Comparison of ENCODE assay signal across 22 cellular contexts in genomic region chr3:10510086-10510742, GRCh38. TPM values are rescaled to one million over a fixed set of nuclear protein-coding genes. Genes with fewer than 3 reads are reported as not detected.
"Had no signal": no experiment of that assay in that cellular context is flagged by ENCODE, and none has a peak within 500 bp of the region (broad histone marks: within the 10 kb centered on the region; RNA-seq: fewer than 3 reads in every experiment).

No MANE protein-coding gene starts in this region.

- H3K36me3 ChIP-seq: MG63 had no signal

- ATAC-seq: T-cell had no signal

- H3K9me2 ChIP-seq: SK-N-SH had no signal

- H3K9me3 Mint-ChIP-seq: T-cell had no signal

- H3K4me3 ChIP-seq: MG63 had no signal

- H3K9ac ChIP-seq: SK-N-SH had no signal

- H3K4me3 Mint-ChIP-seq: T-cell had no signal

- DNase-seq: Karpas-422, KG1, MG63, NCI-H1092, NCI-H1105 treated with DMSO at 0.1 percent for 48 hours, NCI-H1417 treated with DMSO at 0.1 percent for 48 hours, NCI-H146, NCI-H1694 treated with DMSO at 0.1 percent for 48 hours, NCI-H1930, NCI-H2081, NCI-H2107, NCI-H2227 treated with DMSO at 0.1 percent for 48 hours, NCI-H526 treated with DMSO at 0.1 percent for 48 hours, NCI-H748 treated with DMSO at 0.1 percent for 48 hours, RPMI8226, SHP77, SK-N-SH, SW 1271, T-cell had no signal

- H3K27ac ChIP-seq: HL-60 had no signal

- H3K27me3 ChIP-seq: MG63 had no signal

- H3K9me3 ChIP-seq: MG63, SK-N-SH had no signal

- H3K36me3 Mint-ChIP-seq: T-cell had no signal

- H3K4me2 ChIP-seq: SK-N-SH had no signal

- H3K27ac Mint-ChIP-seq: T-cell had no signal

RNA-seq across cellular contexts. Expression of gene ATP2B2, which starts 4.8 kb away (rescaled TPM):
- total RNA-seq: NCI-H460, SK-MEL-5, T-cell had no signal
